In the genomic region with DNA sequence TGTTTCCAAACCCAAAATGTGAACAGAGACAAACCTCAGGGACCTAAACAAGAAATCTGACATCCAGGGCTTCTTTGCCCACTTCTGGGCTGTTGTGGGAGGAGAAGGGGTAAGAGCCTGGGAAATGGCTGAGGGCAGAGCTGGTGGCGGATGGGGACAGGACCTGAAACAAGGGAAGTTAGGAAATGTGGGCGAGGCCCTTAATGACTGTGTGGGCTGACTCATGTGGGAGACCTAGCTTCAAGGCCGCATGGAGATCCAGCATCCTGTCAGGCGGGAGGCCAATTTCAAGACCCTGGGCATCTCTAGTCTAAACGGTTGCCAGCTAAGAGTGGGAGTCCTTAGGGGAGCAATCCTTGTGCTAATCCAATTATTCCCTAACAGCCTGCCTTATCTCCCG, we compare ENCODE assay signal across 10 cellular contexts. TPM values are rescaled to one million over a fixed set of nuclear protein-coding genes. Genes with fewer than 3 reads are reported as not detected.
DNase-seq lines count a peak whose midpoint lies in the region; ATAC-seq and TF ChIP-seq lines count a peak whose summit lies in the region.
"Had no signal": no experiment of that assay in that cellular context is flagged by ENCODE, and none has a peak within 500 bp of the region (broad histone marks: within the 10 kb centered on the region; RNA-seq: fewer than 3 reads in every experiment).

No MANE protein-coding gene starts in this region.

- no peaks in the 10 kb centered on the region for H3K9me3 ChIP-seq in fibroblast of lung (ENCODE audit: control insufficient read depth, insufficient read depth, low read depth, low read length)
- H3K9me3 ChIP-seq in trophoblast cell (ENCODE audit: insufficient read depth, low read depth, low read length), result peaks cover 2% of the 10 kb centered on the region
- H3K9me3 ChIP-seq: pancreas had no signal

- H3K4me3 ChIP-seq in fibroblast of lung (replicated peaks in 1 of 4; ENCODE audit: control extremely low read depth in 1 of 4, insufficient read depth in 1 of 4, low read depth in 3 of 4, low read length in 4 of 4) (no peak overlapping the region), trophoblast cell (ENCODE audit: low read depth, low read length) (no peak overlapping the region)
- H3K4me3 ChIP-seq: pancreas had no signal

- H3K4me2 ChIP-seq in fibroblast of lung (ENCODE audit: extremely low read depth, insufficient read depth, low read length) (no peak overlapping the region), trophoblast cell (ENCODE audit: low read length) (no peak overlapping the region)

- H3K9ac ChIP-seq in fibroblast of lung (ENCODE audit: insufficient read depth, low read length) (no peak overlapping the region), trophoblast cell (ENCODE audit: low read length) (no peak overlapping the region)

- H3K27ac ChIP-seq in fibroblast of lung (ENCODE audit: insufficient read depth, low read length), result no peak overlapping the region
- no peak overlapping the region for H3K27ac ChIP-seq in trophoblast cell (ENCODE audit: low read depth, low read length)

- H2BK120ac ChIP-seq in trophoblast cell (ENCODE audit: insufficient read depth, low read length, poor library complexity), result no peak overlapping the region

- no peak overlapping the region for H4K8ac ChIP-seq in trophoblast cell (ENCODE audit: low read depth, low read length)

- no peak overlapping the region for H2BK12ac ChIP-seq in trophoblast cell (ENCODE audit: low read length)

- peak; percentile 90 for DNase-seq in Daoy (ENCODE audit: low read depth)
- DNase-seq in RKO (ENCODE audit: low spot score), result peak; percentile 56
- peak; percentile 74 to 79 for DNase-seq in fibroblast of lung (ENCODE audit: low read depth in 2 of 2)
- DNase-seq in trophoblast cell, result peak; percentile 55 to 63
- no peak for DNase-seq in GM19240 (ENCODE audit: insufficient read length, low spot score)
- no peak for DNase-seq in activated naive CD4-positive, alpha-beta T cell treated with Interleukin-2 at 50 U/mL for 16 hours
- DNase-seq in mucosa of gallbladder (ENCODE audit: low spot score), result no peak

- ATAC-seq in GM18517 (IDR thresholded peaks at IDR 0.05; ENCODE audit: unreplicated experiment), result no peak

- peaks cover 23% of the 10 kb centered on the region for H3K79me2 ChIP-seq in fibroblast of lung (ENCODE audit: control insufficient read depth, insufficient read depth, low read length)
- H3K79me2 ChIP-seq in trophoblast cell (ENCODE audit: control insufficient read depth, insufficient read depth, low read length, poor library complexity), result no peaks in the 10 kb centered on the region

- peaks cover 15% of the 10 kb centered on the region for H3K4me1 ChIP-seq in fibroblast of lung (ENCODE audit: control insufficient read depth, extremely low read depth, insufficient read depth, low read length)
- peaks cover 2 to 8% of the 10 kb centered on the region in 2 experiments for H3K4me1 ChIP-seq in trophoblast cell (ENCODE audit: control insufficient read depth in 1 of 2, insufficient read depth in 2 of 2, low read length in 2 of 2)

- no CpG with 5 or more reads among the region's 6 CpGs for WGBS in trophoblast cell (ENCODE audit: extremely low coverage, insufficient coverage, insufficient read length)

- H4K91ac ChIP-seq in trophoblast cell (ENCODE audit: low read depth, low read length), result no peak overlapping the region

- no peak overlapping the region for H2AK5ac ChIP-seq in trophoblast cell (ENCODE audit: low read length)

- H2BK5ac ChIP-seq in trophoblast cell (ENCODE audit: low read depth, low read length, poor library complexity), result no peak overlapping the region

- no peak for TF ChIP-seq CTCF in fibroblast of lung (conservative IDR thresholded peaks at IDR 0.05 in 1 of 2, IDR thresholded peaks at IDR 0.05 in 1 of 2; ENCODE audit: low read depth in 1 of 2, low read length in 2 of 2)

- no peaks in the 10 kb centered on the region for H3K27me3 ChIP-seq in fibroblast of lung (ENCODE audit: control insufficient read depth, insufficient read depth, low read length)
- peaks cover 32% of the 10 kb centered on the region for H3K27me3 ChIP-seq in trophoblast cell (ENCODE audit: insufficient read depth, low read length)
- H3K27me3 ChIP-seq: pancreas had no signal

- H3K23ac ChIP-seq in trophoblast cell (ENCODE audit: low read length), result no peak overlapping the region

- H4K12ac ChIP-seq in trophoblast cell (ENCODE audit: low read depth, low read length), result no peak overlapping the region

- H3K36me3 ChIP-seq in fibroblast of lung (ENCODE audit: control insufficient read depth, insufficient read depth, low read length) (no peaks in the 10 kb centered on the region), trophoblast cell (ENCODE audit: control insufficient read depth in 1 of 2, insufficient read depth in 2 of 2, low read length in 2 of 2) (no peaks in the 10 kb centered on the region)
- H3K36me3 ChIP-seq: pancreas had no signal

- H3K18ac ChIP-seq in trophoblast cell (ENCODE audit: low read length), result no peak overlapping the region

- no peak overlapping the region for H3K4ac ChIP-seq in trophoblast cell (ENCODE audit: low read depth, low read length)

- no peaks in the 10 kb centered on the region for H3K79me1 ChIP-seq in trophoblast cell (ENCODE audit: low read length)

- no peak overlapping the region for H3K14ac ChIP-seq in trophoblast cell (ENCODE audit: low read length)

- H2AFZ ChIP-seq in fibroblast of lung (ENCODE audit: low read length) (no peak overlapping the region), trophoblast cell (ENCODE audit: insufficient read depth, low read length, poor library complexity) (no peak overlapping the region)

- H4K20me1 ChIP-seq in fibroblast of lung (ENCODE audit: control insufficient read depth, extremely low read depth, insufficient read depth, low read length), result no peaks in the 10 kb centered on the region

RNA-seq across cellular contexts. Expression of a gene that starts 2.1 kb away (rescaled TPM):
- total RNA-seq in Daoy (2014; rRNA removed; shearing (Covaris generic)), result 57.1 and 62.2 TPM in 2 replicates
- total RNA-seq in fibroblast of lung (16.7 and 20.0 TPM in 2 replicates), mucosa of gallbladder (123 TPM)
- polyA plus RNA-seq in fibroblast of lung, result 22.7 and 27.5 TPM in 2 replicates
- polyA plus RNA-seq in fibroblast of lung (2012), result 30.1 and 37.0 TPM in 2 replicates
- 28.5 and 32.3 TPM in 2 replicates for polyA minus RNA-seq in fibroblast of lung (ENCODE audit: low replicate concordance)
- 15.2 and 18.2 TPM in 2 replicates for polyA plus RNA-seq in trophoblast cell (2013)

RNA-seq across cellular contexts. Expression of a gene that starts 31.2 kb away (rescaled TPM):
- not detected in 2 replicates for total RNA-seq in Daoy (2014; rRNA removed; shearing (Covaris generic))
- not detected in 2 replicates for total RNA-seq in fibroblast of lung
- 0.23 TPM in 1 of 2 replicates, not detected in the other for polyA plus RNA-seq in fibroblast of lung
- polyA plus RNA-seq in fibroblast of lung (2012), result 0.23 TPM in 1 of 2 replicates, not detected in the other
- 1.4 TPM in 1 of 2 replicates, not detected in the other for polyA minus RNA-seq in fibroblast of lung (ENCODE audit: low replicate concordance)
- 18.6 and 19.6 TPM in 2 replicates for polyA plus RNA-seq in trophoblast cell (2013)
- 6.5 TPM for total RNA-seq in mucosa of gallbladder
- total RNA-seq: SK-MEL-5 had no signal

Comparison
In these comparisons a context has a peak if more than half of its experiments do, and no peak if none do; other contexts are left out.
1. DNase-seq: peak in Daoy (single experiment), RKO (single experiment), fibroblast of lung (2 of 2) and trophoblast cell (2 of 2); none in GM19240 (single experiment), activated naive CD4-positive, alpha-beta T cell treated with Interleukin-2 at 50 U/mL for 16 hours (single experiment) and mucosa of gallbladder (single experiment).